Comparison of ENCODE assay signal across 16 cellular contexts in genomic region chr11:34278708-34279297, GRCh38.
DNase-seq lines count a peak whose midpoint lies in the region; ATAC-seq and TF ChIP-seq lines count a peak whose summit lies in the region.
"Had no signal": no experiment of that assay in that cellular context is flagged by ENCODE, and none has a peak within 500 bp of the region (broad histone marks: within the 10 kb centered on the region; RNA-seq: fewer than 3 reads in every experiment).

No MANE protein-coding gene starts in this region.

- H3K27me3 Mint-ChIP-seq in stimulated activated naive B cell treated with anti-CD40 and anti-IgM and Interleukin-4, amounts not matched to agents 10 μg/mL and 1 μg/mL and 100 μg/mL, for 72 hours = no peaks in the 10 kb centered on the region
- H3K27me3 Mint-ChIP-seq in activated T-helper 2 cell treated with anti-CD3 and anti-CD28 coated beads, Interferon-gamma antibody, Interleukin-2, Interleukin-4, amounts not matched to agents 10 μg/mL and 5 μg/mL and 100 μg/mL, durations not matched to agents 14 hours and 24 hours and 36 hours (ENCODE audit: low read depth) = no peaks in the 10 kb centered on the region

- H3K4me3 Mint-ChIP-seq in stimulated activated naive B cell treated with anti-CD40 and anti-IgM and Interleukin-4, amounts not matched to agents 10 μg/mL and 1 μg/mL and 100 μg/mL, for 72 hours = no peak overlapping the region
- H3K4me3 Mint-ChIP-seq in activated T-helper 2 cell treated with anti-CD3 and anti-CD28 coated beads, Interferon-gamma antibody, Interleukin-2, Interleukin-4, amounts not matched to agents 10 μg/mL and 5 μg/mL and 100 μg/mL, durations not matched to agents 14 hours and 24 hours and 36 hours (ENCODE audit: low read depth) = no peak overlapping the region
- H3K4me3 Mint-ChIP-seq: activated CD4-positive, alpha-beta T cell treated with anti-CD3 and anti-CD28 coated beads, Interleukin-2, amount 10 ng/mL, durations not matched to agents 24 days and 14 days; activated T-cell treated with anti-CD3 and anti-CD28 coated beads, Interleukin-2, amount 50 U/mL, for 72 hours had no signal

- intact Hi-C loops in activated T-helper 2 cell treated with anti-CD3 and anti-CD28 coated beads, Interferon-gamma antibody, Interleukin-2, Interleukin-4, amounts not matched to agents 10 μg/mL and 5 μg/mL and 100 μg/mL, durations not matched to agents 14 hours and 24 hours and 36 hours (cut with micrococcal nuclease) = loop anchor here (5.0 kb wide), 1 partner anchor 58 kb away; no protein-coding TSS in a partner anchor

- peaks cover 0 to 16% of the 10 kb centered on the region in 2 donors for H3K36me3 Mint-ChIP-seq in stimulated activated naive B cell treated with anti-CD40 and anti-IgM and Interleukin-4, amounts not matched to agents 10 μg/mL and 1 μg/mL and 100 μg/mL, for 72 hours
- no peaks in the 10 kb centered on the region for H3K36me3 Mint-ChIP-seq in activated T-helper 2 cell treated with anti-CD3 and anti-CD28 coated beads, Interferon-gamma antibody, Interleukin-2, Interleukin-4, amounts not matched to agents 10 μg/mL and 5 μg/mL and 100 μg/mL, durations not matched to agents 14 hours and 24 hours and 36 hours (ENCODE audit: low read depth)

- H3K9me3 Mint-ChIP-seq in stimulated activated naive B cell treated with anti-CD40 and anti-IgM and Interleukin-4, amounts not matched to agents 10 μg/mL and 1 μg/mL and 100 μg/mL, for 72 hours = no peaks in the 10 kb centered on the region
- no peaks in the 10 kb centered on the region for H3K9me3 Mint-ChIP-seq in activated T-helper 2 cell treated with anti-CD3 and anti-CD28 coated beads, Interferon-gamma antibody, Interleukin-2, Interleukin-4, amounts not matched to agents 10 μg/mL and 5 μg/mL and 100 μg/mL, durations not matched to agents 14 hours and 24 hours and 36 hours
- H3K9me3 Mint-ChIP-seq: activated CD4-positive, alpha-beta T cell treated with anti-CD3 and anti-CD28 coated beads, Interleukin-2, amount 10 ng/mL, durations not matched to agents 24 days and 14 days; activated T-cell treated with anti-CD3 and anti-CD28 coated beads, Interleukin-2, amount 50 U/mL, for 72 hours had no signal

- H3K4me3 ChIP-seq in LNCaP clone FGC (ENCODE audit: low read depth, low read length) = no peak overlapping the region
- H3K4me3 ChIP-seq: dorsolateral prefrontal cortex had no signal

- no peak overlapping the region for H3K27ac Mint-ChIP-seq in stimulated activated naive B cell treated with anti-CD40 and anti-IgM and Interleukin-4, amounts not matched to agents 10 μg/mL and 1 μg/mL and 100 μg/mL, for 72 hours
- H3K27ac Mint-ChIP-seq in activated T-helper 2 cell treated with anti-CD3 and anti-CD28 coated beads, Interferon-gamma antibody, Interleukin-2, Interleukin-4, amounts not matched to agents 10 μg/mL and 5 μg/mL and 100 μg/mL, durations not matched to agents 14 hours and 24 hours and 36 hours = no peak overlapping the region
- H3K27ac Mint-ChIP-seq: activated CD4-positive, alpha-beta T cell treated with anti-CD3 and anti-CD28 coated beads, Interleukin-2, amount 10 ng/mL, durations not matched to agents 24 days and 14 days; activated T-cell treated with anti-CD3 and anti-CD28 coated beads, Interleukin-2, amount 50 U/mL, for 72 hours had no signal

- H3K4me1 Mint-ChIP-seq in stimulated activated naive B cell treated with anti-CD40 and anti-IgM and Interleukin-4, amounts not matched to agents 10 μg/mL and 1 μg/mL and 100 μg/mL, for 72 hours = peaks cover 16 to 17% of the 10 kb centered on the region in 2 donors
- H3K4me1 Mint-ChIP-seq in activated T-helper 2 cell treated with anti-CD3 and anti-CD28 coated beads, Interferon-gamma antibody, Interleukin-2, Interleukin-4, amounts not matched to agents 10 μg/mL and 5 μg/mL and 100 μg/mL, durations not matched to agents 14 hours and 24 hours and 36 hours (ENCODE audit: low read depth) = peaks cover 11% of the 10 kb centered on the region

- DNase-seq in LNCaP clone FGC (ENCODE audit: low read depth) = peak; percentile 77
- DNase-seq in stimulated activated naive B cell treated with anti-CD40 and anti-IgM and Interleukin-4, amounts not matched to agents 10 μg/mL and 1 μg/mL and 100 μg/mL, for 72 hours = no peak
- DNase-seq in activated T-helper 2 cell treated with anti-CD3 and anti-CD28 coated beads, Interferon-gamma antibody, Interleukin-2, Interleukin-4, amounts not matched to agents 10 μg/mL and 5 μg/mL and 100 μg/mL, durations not matched to agents 14 hours and 24 hours and 36 hours (ENCODE audit: low spot score) = no peak
- no peak for DNase-seq in C1 segment of cervical spinal cord (lab: John Stamatoyannopoulos, UW)
- no peak for DNase-seq in NCI-H2029 (lab: John Stamatoyannopoulos, UW)
- DNase-seq: activated CD4-positive, alpha-beta T cell treated with anti-CD3 and anti-CD28 coated beads, Interleukin-2, amount 10 ng/mL, durations not matched to agents 24 days and 14 days; activated T-cell treated with anti-CD3 and anti-CD28 coated beads, Interleukin-2, amount 50 U/mL, for 72 hours; aorta; COR-L47; dorsolateral prefrontal cortex; foreskin fibroblast; NCI-H2081; retina; substantia nigra had no signal

- peak; percentile 75 for ATAC-seq in GM19035 (IDR thresholded peaks at IDR 0.05; ENCODE audit: unreplicated experiment)
- ATAC-seq in HG02610 (IDR thresholded peaks at IDR 0.05; ENCODE audit: unreplicated experiment) = peak; percentile 86
- peak; percentile 62 to 65 for ATAC-seq in stimulated activated naive B cell treated with anti-CD40 and anti-IgM and Interleukin-4, amounts not matched to agents 10 μg/mL and 1 μg/mL and 100 μg/mL, for 72 hours (replicated peaks)
- ATAC-seq: activated T-cell treated with anti-CD3 and anti-CD28 coated beads, Interleukin-2, amount 50 U/mL, for 72 hours had no signal

- TF ChIP-seq CTCF in LNCaP clone FGC (IDR thresholded peaks at IDR 0.05; ENCODE audit: control insufficient read depth, extremely low read depth, insufficient read depth) = no peak
